In the genomic region with DNA sequence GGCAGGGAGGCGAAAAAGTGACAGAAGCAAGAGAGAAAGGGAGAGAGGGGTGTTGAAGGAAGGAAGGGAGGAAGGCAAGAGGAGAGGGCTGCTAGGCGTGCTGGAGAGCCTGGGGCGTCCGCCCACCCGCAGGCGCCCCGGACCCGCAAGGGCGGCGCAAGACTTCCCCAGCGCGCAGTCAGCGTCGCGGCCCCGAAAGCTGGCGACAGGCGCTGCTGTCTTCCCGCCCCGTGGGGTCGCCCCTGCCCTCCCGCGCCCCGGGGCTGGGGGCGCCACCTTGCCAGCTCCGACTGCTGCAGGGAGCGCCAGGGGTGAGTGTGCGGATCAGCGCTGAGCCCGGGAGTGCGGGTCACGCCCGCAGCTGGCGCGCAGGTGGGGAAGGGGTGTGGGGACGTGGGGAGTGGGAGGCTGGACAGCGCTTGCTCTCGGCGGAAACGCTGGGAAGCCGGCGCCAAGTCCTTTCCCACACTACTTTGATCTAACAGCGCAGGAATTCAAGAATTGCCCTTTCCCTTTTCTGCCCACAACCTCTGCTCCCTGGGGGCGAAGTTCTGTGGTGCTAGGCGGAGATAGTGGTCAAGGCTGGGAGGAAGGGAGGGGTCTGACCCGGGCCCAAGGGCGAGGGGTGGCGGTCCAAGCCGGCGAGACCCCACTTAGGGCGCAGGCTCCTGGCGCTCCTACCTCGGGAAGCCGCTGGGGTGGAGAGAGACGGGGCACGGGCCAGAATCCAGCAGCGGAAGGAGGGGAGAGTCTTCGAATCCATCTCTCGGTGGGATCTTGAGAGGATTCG, we compare ENCODE assay signal across 8 cellular contexts. TPM values are rescaled to one million over a fixed set of nuclear protein-coding genes. Genes with fewer than 3 reads are reported as not detected.
A peak's percentile ranks its signal among the peaks of the same experiment; 100 is the strongest.
DNase-seq lines count a peak whose midpoint lies in the region; ATAC-seq lines count a peak whose summit lies in the region.

A gene (plus strand): TSS at position 175 of the 790 bp plus-strand sequence.

- H3K9me3 ChIP-seq in adipocyte (ENCODE audit: control insufficient read depth, low read length) (no peaks in the 10 kb centered on the region), iPS-20b (ENCODE audit: insufficient read depth, low read depth, low read length) (no peaks in the 10 kb centered on the region)

- peak within 1 kb of the TSS; percentile 51 for H3K4me3 Mint-ChIP-seq in activated CD4-positive, alpha-beta T cell treated with anti-CD3 and anti-CD28 coated beads for 36 hours
- peak within 1 kb of the TSS; percentile 73 for H3K4me3 Mint-ChIP-seq in stimulated activated memory B cell treated with anti-CD40 and anti-IgM and Interleukin-4, amounts not matched to agents 10 μg/mL and 1 μg/mL and 100 μg/mL, for 72 hours

- POLR2A ChIA-PET in activated CD4-positive, alpha-beta T cell treated with anti-CD3 and anti-CD28 coated beads for 36 hours (lab: Charles Lee), result no interaction called here

- peaks cover 29% of the 10 kb centered on the region for H3K4me1 Mint-ChIP-seq in activated CD4-positive, alpha-beta T cell treated with anti-CD3 and anti-CD28 coated beads for 36 hours
- peaks cover 32% of the 10 kb centered on the region for H3K4me1 Mint-ChIP-seq in stimulated activated memory B cell treated with anti-CD40 and anti-IgM and Interleukin-4, amounts not matched to agents 10 μg/mL and 1 μg/mL and 100 μg/mL, for 72 hours

- H3K9ac ChIP-seq in adipocyte (ENCODE audit: low read length) (no peak within 1 kb of the TSS), iPS-20b (ENCODE audit: low read depth, low read length) (peak within 1 kb of the TSS; percentile 60; the same call in 1 of the 2 replicates)

- peak; percentile 28 for DNase-seq in activated CD4-positive, alpha-beta T cell treated with anti-CD3 and anti-CD28 coated beads for 36 hours
- DNase-seq in activated CD4-positive, alpha-beta T cell treated with anti-CD3 and anti-CD28 coated beads for 1 hour, result no peak
- DNase-seq in adipocyte (ENCODE audit: low read depth), result peak; percentile 5
- no peak for DNase-seq in AML-193 (lab: John Stamatoyannopoulos, UW)
- no peak for DNase-seq in middle frontal gyrus (ENCODE audit: extremely low spot score, low spot score)
- no peak for DNase-seq in NCI-H526 treated with DMSO at 0.1 percent for 48 hours (lab: John Stamatoyannopoulos, UW)

- H3K27me3 ChIP-seq in adipocyte (replicated peaks; ENCODE audit: control insufficient read depth, insufficient read depth, low read length) (peaks cover 49% of the 10 kb centered on the region), iPS-20b (ENCODE audit: insufficient read depth, low read length) (peaks cover 35% of the 10 kb centered on the region)

- H3K27ac Mint-ChIP-seq in activated CD4-positive, alpha-beta T cell treated with anti-CD3 and anti-CD28 coated beads for 36 hours, result no peak within 1 kb of the TSS
- no peak within 1 kb of the TSS for H3K27ac Mint-ChIP-seq in stimulated activated memory B cell treated with anti-CD40 and anti-IgM and Interleukin-4, amounts not matched to agents 10 μg/mL and 1 μg/mL and 100 μg/mL, for 72 hours

- H3K4me1 ChIP-seq in adipocyte (ENCODE audit: control insufficient read depth, insufficient read depth, low read length), result peaks cover 11% of the 10 kb centered on the region
- no peaks in the 10 kb centered on the region; the same call in 1 of the 2 replicates for H3K4me1 ChIP-seq in iPS-20b (ENCODE audit: insufficient read depth, low read length)

- intact Hi-C loops in activated CD4-positive, alpha-beta T cell treated with anti-CD3 and anti-CD28 coated beads for 36 hours (cut with DNase I, micrococcal nuclease), result loop anchor here in 1 of 2 experiments (10.0 kb wide), 2 partner anchors 202 to 438 kb away; no protein-coding TSS in a partner anchor

- H3K4me3 ChIP-seq in adipocyte (ENCODE audit: low read length) (peak within 1 kb of the TSS; percentile 74), iPS-20b (ENCODE audit: low read length) (peak within 1 kb of the TSS; percentile 73)

- H3K27ac ChIP-seq in iPS-20b (ENCODE audit: low read length), result no peak within 1 kb of the TSS

- no peaks in the 10 kb centered on the region for H3K36me3 ChIP-seq in adipocyte (ENCODE audit: control insufficient read depth, insufficient read depth, low read length, severe bottlenecking)
- H3K36me3 ChIP-seq in iPS-20b (ENCODE audit: insufficient read depth, low read depth, low read length), result no peaks in the 10 kb centered on the region

- CTCF ChIA-PET in activated CD4-positive, alpha-beta T cell treated with anti-CD3 and anti-CD28 coated beads for 36 hours (lab: Charles Lee), result no interaction called here

- peaks cover 46% of the 10 kb centered on the region for H3K27me3 Mint-ChIP-seq in activated CD4-positive, alpha-beta T cell treated with anti-CD3 and anti-CD28 coated beads for 36 hours
- peaks cover 63% of the 10 kb centered on the region for H3K27me3 Mint-ChIP-seq in stimulated activated memory B cell treated with anti-CD40 and anti-IgM and Interleukin-4, amounts not matched to agents 10 μg/mL and 1 μg/mL and 100 μg/mL, for 72 hours

- no peaks in the 10 kb centered on the region for H3K9me3 Mint-ChIP-seq in activated CD4-positive, alpha-beta T cell treated with anti-CD3 and anti-CD28 coated beads for 36 hours (ENCODE audit: low read depth)
- H3K9me3 Mint-ChIP-seq in stimulated activated memory B cell treated with anti-CD40 and anti-IgM and Interleukin-4, amounts not matched to agents 10 μg/mL and 1 μg/mL and 100 μg/mL, for 72 hours, result peaks cover 11% of the 10 kb centered on the region

- H3K36me3 Mint-ChIP-seq in activated CD4-positive, alpha-beta T cell treated with anti-CD3 and anti-CD28 coated beads for 36 hours (ENCODE audit: low read depth), result no peaks in the 10 kb centered on the region
- H3K36me3 Mint-ChIP-seq in stimulated activated memory B cell treated with anti-CD40 and anti-IgM and Interleukin-4, amounts not matched to agents 10 μg/mL and 1 μg/mL and 100 μg/mL, for 72 hours, result no peaks in the 10 kb centered on the region

- peak; percentile 55 for ATAC-seq in activated CD4-positive, alpha-beta T cell treated with anti-CD3 and anti-CD28 coated beads for 36 hours
- peak; percentile 34 for ATAC-seq in stimulated activated memory B cell treated with anti-CD40 and anti-IgM and Interleukin-4, amounts not matched to agents 10 μg/mL and 1 μg/mL and 100 μg/mL, for 72 hours

RNA-seq across cellular contexts. Expression of the gene that starts here (rescaled TPM):
- not detected for total RNA-seq in activated CD4-positive, alpha-beta T cell treated with anti-CD3 and anti-CD28 coated beads for 36 hours

Comparison
In these comparisons a context has a peak if more than half of its experiments do, and no peak if none do; other contexts are left out.
1. Peak in DNase-seq and ATAC-seq in activated CD4-positive, alpha-beta T cell treated with anti-CD3 and anti-CD28 coated beads for 36 hours; RNA of the gene not detected or under 1 TPM.